In genomic region chr10:99963467-99964165, GRCh38 we compare ENCODE assay signal across 8 cellular contexts. TPM values are rescaled to one million over a fixed set of nuclear protein-coding genes. Genes with fewer than 3 reads are reported as not detected.
DNase-seq lines count a peak whose midpoint lies in the region; ATAC-seq, FAIRE-seq and TF ChIP-seq lines count a peak whose summit lies in the region.
"Not testable (repeated sequence)": the region's sequence is repeated elsewhere in the genome, so short reads cannot be mapped to it uniquely, and the experiment has no call there.

No MANE protein-coding gene starts in this region.

- H3K4me3 Mint-ChIP-seq in astrocyte (ENCODE audit: unreplicated experiment): not testable (repeated sequence)

- H3K9me3 ChIP-seq in astrocyte (ENCODE audit: insufficient read depth, low read depth, low read length); endothelial cell of umbilical vein (replicated peaks; ENCODE audit: control insufficient read depth, insufficient read depth, low read length); parathyroid adenoma (ENCODE audit: control insufficient read depth, low read length); upper lobe of right lung: not testable (repeated sequence)

- H3K36me3 ChIP-seq in astrocyte (ENCODE audit: insufficient read depth, low read length): peaks cover 12% of the 10 kb centered on the region
- not testable (repeated sequence) for H3K36me3 ChIP-seq in endothelial cell of umbilical vein (ENCODE audit: control insufficient read depth in 2 of 2, extremely low read depth in 1 of 2, insufficient read depth in 2 of 2, low read length in 2 of 2); parathyroid adenoma (ENCODE audit: control insufficient read depth, insufficient read depth, low read length); upper lobe of right lung

- peak; percentile 38 for DNase-seq in ELR (ENCODE audit: low read depth)
- DNase-seq in M059J (ENCODE audit: low read depth): peak; percentile 35
- not testable (repeated sequence) for DNase-seq in astrocyte (ENCODE audit: low read depth); left cardiac atrium; upper lobe of right lung
- DNase-seq in endothelial cell of umbilical vein (ENCODE audit: low read depth, low spot score): peak; percentile 75
- DNase-seq in lung microvascular endothelial cell (ENCODE audit: low read depth in 2 of 2): peak; percentile 21 to 34

- H3K4me2 ChIP-seq in astrocyte (ENCODE audit: low read length) (peak overlapping the region; percentile 42), endothelial cell of umbilical vein (ENCODE audit: insufficient read depth, low read length) (peak overlapping the region; percentile 72)
- not testable (repeated sequence) for H3K4me2 ChIP-seq in parathyroid adenoma (ENCODE audit: low read length)

- H3K27ac ChIP-seq in astrocyte (ENCODE audit: low read depth, low read length) (peak overlapping the region; percentile 35), endothelial cell of umbilical vein (ENCODE audit: insufficient read depth, low read depth, low read length) (peak overlapping the region; percentile 96), parathyroid adenoma (peak overlapping the region; percentile 93)
- H3K27ac ChIP-seq in upper lobe of right lung: not testable (repeated sequence)

- POLR2A ChIA-PET in endothelial cell of umbilical vein (lab: Charles Lee): interaction anchor here (1.0 kb wide), 1 partner anchor 55 kb away, joined by 3 read pairs; no protein-coding TSS in a partner anchor

- H3K79me2 ChIP-seq in astrocyte (ENCODE audit: insufficient read depth, low read length) (peaks cover 44% of the 10 kb centered on the region), endothelial cell of umbilical vein (ENCODE audit: control insufficient read depth, insufficient read depth, low read length) (peaks cover 52% of the 10 kb centered on the region)
- H3K79me2 ChIP-seq in parathyroid adenoma: not testable (repeated sequence)

- CTCF ChIA-PET in endothelial cell of umbilical vein (lab: Charles Lee): interaction anchor here (1.1 to 1.6 kb wide), 3 partner anchors 28 to 52 kb away, joined by 3 read pairs; no protein-coding TSS in a partner anchor

- peak overlapping the region; percentile 5 for H3K9ac ChIP-seq in astrocyte (ENCODE audit: low read length)
- H3K9ac ChIP-seq in endothelial cell of umbilical vein (replicated peaks; ENCODE audit: extremely low read depth, insufficient read depth, low read length): peak overlapping the region; percentile 71
- not testable (repeated sequence) for H3K9ac ChIP-seq in parathyroid adenoma

- not testable (repeated sequence) for H3K27me3 ChIP-seq in astrocyte (ENCODE audit: insufficient read depth, low read length); endothelial cell of umbilical vein (ENCODE audit: control insufficient read depth in 2 of 2, insufficient read depth in 2 of 2, low read length in 2 of 2); parathyroid adenoma (ENCODE audit: control insufficient read depth, insufficient read depth, low read length); upper lobe of right lung

- H3K4me3 ChIP-seq in astrocyte (ENCODE audit: insufficient read depth, low read depth, low read length); endothelial cell of umbilical vein (replicated peaks in 1 of 3; ENCODE audit: insufficient read depth in 1 of 3, low read depth in 1 of 3, low read length in 3 of 3); parathyroid adenoma (ENCODE audit: low read depth, low read length); upper lobe of right lung: not testable (repeated sequence)

- ATAC-seq in left cardiac atrium (peak; percentile 72 to 74), upper lobe of right lung (peak; percentile 76)

- H3K27me3 Mint-ChIP-seq in astrocyte (ENCODE audit: low read depth, unreplicated experiment): not testable (repeated sequence)

- not testable (repeated sequence) for TF ChIP-seq POLR2A in endothelial cell of umbilical vein (IDR thresholded peaks at IDR 0.05; ENCODE audit: low read depth, low read length)

- peaks cover 18% of the 10 kb centered on the region for H3K4me1 Mint-ChIP-seq in astrocyte (ENCODE audit: low read depth, unreplicated experiment)

- H4K20me1 ChIP-seq in astrocyte (ENCODE audit: insufficient read depth, low read length); endothelial cell of umbilical vein (replicated peaks; ENCODE audit: control insufficient read depth, extremely low read depth, insufficient read depth, low read length): not testable (repeated sequence)

- FAIRE-seq in astrocyte (lab: Jason Lieb, UNC): peak; percentile 99
- FAIRE-seq in endothelial cell of umbilical vein (lab: Jason Lieb, UNC): peak; percentile 99

- not testable (repeated sequence) for TF ChIP-seq CTCF in astrocyte (IDR thresholded peaks at IDR 0.05; ENCODE audit: insufficient read depth, low read depth, low read length); endothelial cell of umbilical vein (IDR thresholded peaks at IDR 0.05; ENCODE audit: extremely low read depth in 1 of 2, insufficient read depth in 1 of 2, low read depth in 1 of 2, low read length in 2 of 2); parathyroid adenoma (IDR thresholded peaks at IDR 0.05); upper lobe of right lung (IDR thresholded peaks at IDR 0.05)

- peaks cover 38% of the 10 kb centered on the region for H3K4me1 ChIP-seq in astrocyte (ENCODE audit: insufficient read depth, low read length)
- peaks cover 68% of the 10 kb centered on the region for H3K4me1 ChIP-seq in endothelial cell of umbilical vein (ENCODE audit: control insufficient read depth, extremely low read depth, insufficient read depth, low read length)
- peaks cover 26% of the 10 kb centered on the region for H3K4me1 ChIP-seq in parathyroid adenoma
- not testable (repeated sequence) for H3K4me1 ChIP-seq in upper lobe of right lung

- H3K9me3 Mint-ChIP-seq in astrocyte (ENCODE audit: unreplicated experiment): not testable (repeated sequence)

- H3K36me3 Mint-ChIP-seq in astrocyte (ENCODE audit: low read depth, unreplicated experiment): not testable (repeated sequence)

- dilution Hi-C loops in endothelial cell of umbilical vein (cut with MboI; ENCODE audit: extremely low pct_ligation_motif_present, low sequenced_read_pairs): not testable (repeated sequence)

- H2AFZ ChIP-seq in astrocyte (ENCODE audit: low read depth, low read length); endothelial cell of umbilical vein (ENCODE audit: low read depth, low read length); parathyroid adenoma: not testable (repeated sequence)

- intact Hi-C loops in endothelial cell of umbilical vein (cut with micrococcal nuclease): loop anchor here (2.0 kb wide), 1 partner anchor 109 kb away; no protein-coding TSS in a partner anchor
- intact Hi-C loops in left cardiac atrium (cut with DNase I); upper lobe of right lung (cut with DNase I): not testable (repeated sequence)

- not testable (repeated sequence) for H3K9me1 ChIP-seq in endothelial cell of umbilical vein (replicated peaks; ENCODE audit: control insufficient read depth, extremely low read depth, insufficient read depth, low read length)

- TSS peak; percentile 86 for BruUV-seq in endothelial cell of umbilical vein (replicated peaks; lab: Mats Ljungman, UMichigan)

- peak overlapping the region; percentile 47 for H3K27ac Mint-ChIP-seq in astrocyte (ENCODE audit: unreplicated experiment)

TF ChIP-seq in endothelial cell of umbilical vein, 7 proteins besides CTCF, POLR2A, EP300 and RAD21:
- peak; percentile 57 for TF ChIP-seq GATA2 (IDR thresholded peaks at IDR 0.05; ENCODE audit: insufficient read depth, insufficient read length, low read depth, low read length)

RNA-seq across cellular contexts. Expression of gene DNMBP, which starts 46.1 kb away (rescaled TPM):
- total RNA-seq in M059J (2014; rRNA removed; shearing (Covaris generic)): 17.4 and 29.4 TPM in 2 replicates
- total RNA-seq in astrocyte: 17.7 and 24.8 TPM in 2 replicates
- total RNA-seq in endothelial cell of umbilical vein: 53.4 and 56.1 TPM in 2 replicates
- polyA plus RNA-seq in endothelial cell of umbilical vein: 28.0 and 32.0 TPM in 2 replicates
- 38.1 and 46.2 TPM in 2 replicates for polyA plus RNA-seq in endothelial cell of umbilical vein (2011; cell fraction: cytosol; rRNA removed)
- polyA plus RNA-seq in endothelial cell of umbilical vein (2011; cell fraction: nucleus; rRNA removed): 99.9 and 110 TPM in 2 replicates
- polyA plus RNA-seq in endothelial cell of umbilical vein (2012): 32.2 and 38.9 TPM in 2 replicates
- 45.9 and 49.5 TPM in 2 replicates for polyA minus RNA-seq in endothelial cell of umbilical vein
- 5.4 TPM for polyA minus RNA-seq in endothelial cell of umbilical vein (2011; cell fraction: cytosol; rRNA and poly(A)+ RNA removed)
- 72.5 and 97.0 TPM in 2 replicates for polyA minus RNA-seq in endothelial cell of umbilical vein (2011; cell fraction: nucleus; rRNA and poly(A)+ RNA removed)
- total RNA-seq in left cardiac atrium: 1 to 10 TPM; 6.7 to 7.9 TPM
- total RNA-seq in lung microvascular endothelial cell: 20.5 and 31.7 TPM in 2 replicates
- total RNA-seq in upper lobe of right lung: 12.5 TPM
